Comparison of ENCODE assay signal across 20 cellular contexts in genomic region chr15:62765916-62766315, GRCh38.
A peak's percentile ranks its signal among the peaks of the same experiment; 100 is the strongest.
DNase-seq lines count a peak whose midpoint lies in the region; ATAC-seq, FAIRE-seq and TF ChIP-seq lines count a peak whose summit lies in the region.
"Had no signal": no experiment of that assay in that cellular context is flagged by ENCODE, and none has a peak within 500 bp of the region (broad histone marks: within the 10 kb centered on the region; RNA-seq: fewer than 3 reads in every experiment).

No MANE protein-coding gene starts in this region.

- POLR2A ChIA-PET in A549 (lab: Yijun Ruan, JAX), result no interaction called here

- H3F3A ChIP-seq in smooth muscle cell (ENCODE audit: low read depth), result peaks cover 9% of the 10 kb centered on the region

- H3K4me2 ChIP-seq in A549 (no peak overlapping the region), smooth muscle cell (no peak overlapping the region)

- H4K20me1 ChIP-seq in smooth muscle cell (ENCODE audit: low read depth), result no peaks in the 10 kb centered on the region

- TF ChIP-seq EP300 in A549 (IDR thresholded peaks at IDR 0.05), result no peak

- TF ChIP-seq RAD21 in A549 (conservative IDR thresholded peaks at IDR 0.05 in 1 of 2, IDR thresholded peaks at IDR 0.05 in 1 of 2), result no peak

- TF ChIP-seq POLR2A in A549 (IDR thresholded peaks at IDR 0.05; ENCODE audit: low read length), result no peak

- H3K9me3 ChIP-seq in A549, result no peaks in the 10 kb centered on the region
- H3K9me3 ChIP-seq in smooth muscle cell (replicated peaks; ENCODE audit: low read depth), result no peaks in the 10 kb centered on the region
- no peaks in the 10 kb centered on the region for H3K9me3 ChIP-seq in pancreas

- WGBS in A549 (ENCODE audit: missing lambda C conversion rate), result 88% methylated on average over 4 of the region's 4 CpGs
- 40% methylated on average over 4 of the region's 4 CpGs for WGBS in smooth muscle cell (ENCODE audit: low lambda C conversion rate)
- WGBS in pancreas, 2 donors, result 86 to 92% methylated on average over 4 of the region's 4 CpGs

- no peak overlapping the region for H2AFZ ChIP-seq in smooth muscle cell (ENCODE audit: low read depth)

- no peak for ATAC-seq in A549
- ATAC-seq in pancreas, result no peak
- ATAC-seq: GM12878, HCT116 had no signal

- H3K79me2 ChIP-seq in smooth muscle cell (ENCODE audit: low read depth), result no peaks in the 10 kb centered on the region

- H3K27ac ChIP-seq in A549, result no peak overlapping the region
- H3K27ac ChIP-seq in smooth muscle cell (ENCODE audit: low read depth), result peak overlapping the region; percentile 68
- no peak overlapping the region for H3K27ac ChIP-seq in pancreas
- H3K27ac ChIP-seq: C4-2B, HL-60 had no signal

- no peak overlapping the region for H3K9ac ChIP-seq in smooth muscle cell (ENCODE audit: low read depth)

- H3K36me3 ChIP-seq in smooth muscle cell (ENCODE audit: low read depth) (no peaks in the 10 kb centered on the region), pancreas (peaks cover 0 to 3% (median 0%) of the 10 kb centered on the region in 3 donors)

- TF ChIP-seq CTCF in A549 (IDR thresholded peaks at IDR 0.05) (no peak), smooth muscle cell (IDR thresholded peaks at IDR 0.05; ENCODE audit: borderline replicate concordance, insufficient read depth, poor library complexity, severe bottlenecking) (no peak), pancreas (IDR thresholded peaks at IDR 0.05) (no peak)

- peak; percentile 13 for FAIRE-seq in A549 (lab: Jason Lieb, UNC)
- no peak for FAIRE-seq in pancreas (lab: Jason Lieb, UNC)
- FAIRE-seq: GM12878 had no signal

- H3K4me3 ChIP-seq in A549 (no peak overlapping the region), smooth muscle cell (no peak overlapping the region), pancreas (no peak overlapping the region)
- H3K4me3 ChIP-seq: GM12878 had no signal

- CTCF ChIA-PET in A549 (lab: Yijun Ruan, JAX), result interaction anchor here (1.0 to 1.4 kb wide), 3 partner anchors 17 to 79 kb away, joined by 3 to 4 read pairs (median 3); no protein-coding TSS in a partner anchor

- intact Hi-C loops in pancreas (cut with DNase I), result no loop called here

- H3K27me3 ChIP-seq in smooth muscle cell (ENCODE audit: low read depth), result no peaks in the 10 kb centered on the region
- no peaks in the 10 kb centered on the region for H3K27me3 ChIP-seq in pancreas

- DNase-seq in A549 (ENCODE audit: low read depth in 1 of 2, low spot score in 1 of 2) (no peak), SK-N-DZ (ENCODE audit: low spot score) (peak; percentile 97), islet precursor cell (peak; percentile 73), smooth muscle cell (lab: John Stamatoyannopoulos, UW; ENCODE audit: unreplicated experiment) (no peak), pancreas (no peak), activated T-cell treated with anti-CD3 and anti-CD28 coated beads for 4 hours (no peak), COR-L47 (lab: John Stamatoyannopoulos, UW) (no peak)
- DNase-seq: ACHN; CD4-positive, alpha-beta memory T cell; DMS 273 treated with DMSO at 0.1 percent for 48 hours; DMS53; DND-41; EL; GOT3; H7; HFFc6 had no signal

- H3K4me1 ChIP-seq in A549 (no peaks in the 10 kb centered on the region), smooth muscle cell (ENCODE audit: low read depth) (peaks cover 8% of the 10 kb centered on the region), pancreas (no peaks in the 10 kb centered on the region)

TF ChIP-seq in A549, 52 proteins besides CTCF, POLR2A, EP300 and RAD21:
- no peak for TF ChIP-seq TFCP2L1 (CRISPR knock-in tag; IDR thresholded peaks at IDR 0.05)
- no peak for TF ChIP-seq NPAS2 (CRISPR knock-in tag; IDR thresholded peaks at IDR 0.05; ENCODE audit: borderline replicate concordance)
- no peak for TF ChIP-seq REST (IDR thresholded peaks at IDR 0.05)
- TF ChIP-seq JUNB (IDR thresholded peaks at IDR 0.05), result no peak
- TF ChIP-seq FOXS1 (CRISPR knock-in tag; IDR thresholded peaks at IDR 0.05), result no peak
- TF ChIP-seq FOSB (CRISPR knock-in tag; IDR thresholded peaks at IDR 0.05), result no peak
- TF ChIP-seq EHF (CRISPR knock-in tag; IDR thresholded peaks at IDR 0.05), result no peak
- no peak for TF ChIP-seq GATA3 (IDR thresholded peaks at IDR 0.05; ENCODE audit: borderline replicate concordance)

Comparison
In these comparisons a context has a peak if more than half of its experiments do, and no peak if none do; other contexts are left out.
1. DNase-seq: peak in SK-N-DZ (single experiment) and islet precursor cell (single experiment); none in A549 (0 of 2), smooth muscle cell (single experiment), pancreas (0 of 6), activated T-cell treated with anti-CD3 and anti-CD28 coated beads for 4 hours (single experiment) and COR-L47 (single experiment).